ENCODE assay signal across 19 cellular contexts in the genomic region with DNA sequence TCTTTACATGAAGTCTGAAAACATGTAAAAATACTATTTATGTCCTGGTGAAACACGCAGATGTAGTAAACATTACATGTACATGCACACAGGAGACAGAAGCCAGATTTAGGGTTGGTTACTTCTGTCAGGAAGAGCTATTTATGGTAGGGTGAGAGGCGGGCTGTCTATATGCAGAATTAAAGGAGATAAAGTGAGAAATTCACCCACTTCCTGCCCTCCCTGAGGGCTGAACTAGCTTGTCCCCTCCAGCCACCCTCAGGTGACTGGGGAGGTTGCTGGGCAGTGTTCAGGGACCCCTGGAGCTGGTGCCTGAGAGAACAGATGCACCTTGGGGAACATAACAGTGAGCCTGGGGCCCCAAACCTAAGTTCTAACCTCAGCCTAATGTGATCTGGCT. TPM values are rescaled to one million over a fixed set of nuclear protein-coding genes. Genes with fewer than 3 reads are reported as not detected.
DNase-seq lines count a peak whose midpoint lies in the region; ATAC-seq and TF ChIP-seq lines count a peak whose summit lies in the region.
"Had no signal": no experiment of that assay in that cellular context is flagged by ENCODE, and none has a peak within 500 bp of the region (broad histone marks: within the 10 kb centered on the region; RNA-seq: fewer than 3 reads in every experiment).

No MANE protein-coding gene starts in this region.

- TF ChIP-seq CTCF in DOHH2 (IDR thresholded peaks at IDR 0.05; ENCODE audit: low read depth, low read length, poor library complexity, severe bottlenecking) (no peak), osteoblast (IDR thresholded peaks at IDR 0.05; ENCODE audit: extremely low read depth, low read depth, low read length) (no peak)

- H3K4me1 ChIP-seq in DOHH2 (ENCODE audit: control insufficient read depth, low read length) = peaks cover 25% of the 10 kb centered on the region
- peaks cover 7% of the 10 kb centered on the region for H3K4me1 ChIP-seq in osteoblast (ENCODE audit: insufficient read depth, low read length)

- CTCF ChIA-PET in activated CD8-positive, alpha-beta memory T cell treated with anti-CD3 and anti-CD28 coated beads, Interleukin-2, amount 10 ng/mL, durations not matched to agents 7 days and 5 days (lab: Charles Lee) = interaction anchor here (0.8 to 5.1 kb wide), 12 partner anchors 10 to 103 kb away, joined by 3 to 25 read pairs (median 4); a partner anchor contains a TSS

- H3K4me3 ChIP-seq in DOHH2 (ENCODE audit: low read length) (peak overlapping the region; percentile 33), osteoblast (ENCODE audit: insufficient read depth, low read length) (no peak overlapping the region)
- H3K4me3 ChIP-seq: A549 had no signal

- H2AFZ ChIP-seq in osteoblast (ENCODE audit: low read length) = no peak overlapping the region

- no peaks in the 10 kb centered on the region for H3K36me3 Mint-ChIP-seq in activated CD8-positive, alpha-beta memory T cell treated with anti-CD3 and anti-CD28 coated beads, Interleukin-2, amount 10 ng/mL, durations not matched to agents 7 days and 5 days
- no peaks in the 10 kb centered on the region for H3K36me3 Mint-ChIP-seq in activated naive CD8-positive, alpha-beta T cell treated with anti-CD3 and anti-CD28 coated beads, Interleukin-2, amount 50 U/mL, for 24 hours (ENCODE audit: low read depth)

- no peak overlapping the region for H3K27ac Mint-ChIP-seq in activated CD8-positive, alpha-beta memory T cell treated with anti-CD3 and anti-CD28 coated beads, Interleukin-2, amount 10 ng/mL, durations not matched to agents 7 days and 5 days
- peak overlapping the region; percentile 29 for H3K27ac Mint-ChIP-seq in activated naive CD8-positive, alpha-beta T cell treated with anti-CD3 and anti-CD28 coated beads, Interleukin-2, amount 50 U/mL, for 24 hours

- H3K4me2 ChIP-seq in DOHH2 (ENCODE audit: low read length) (peak overlapping the region; percentile 53), osteoblast (ENCODE audit: insufficient read depth, low read length) (no peak overlapping the region)
- H3K4me2 ChIP-seq: A549 had no signal

- ATAC-seq in activated CD8-positive, alpha-beta memory T cell treated with anti-CD3 and anti-CD28 coated beads, Interleukin-2, amount 10 ng/mL, durations not matched to agents 7 days and 5 days = peak; percentile 25
- ATAC-seq in activated naive CD8-positive, alpha-beta T cell treated with anti-CD3 and anti-CD28 coated beads, Interleukin-2, amount 50 U/mL, for 24 hours = no peak
- no peak for ATAC-seq in HG02759 (IDR thresholded peaks at IDR 0.05; ENCODE audit: unreplicated experiment)
- no peak for ATAC-seq in left colon

- H3K4me1 Mint-ChIP-seq in activated CD8-positive, alpha-beta memory T cell treated with anti-CD3 and anti-CD28 coated beads, Interleukin-2, amount 10 ng/mL, durations not matched to agents 7 days and 5 days = peaks cover 45% of the 10 kb centered on the region
- peaks cover 28% of the 10 kb centered on the region for H3K4me1 Mint-ChIP-seq in activated naive CD8-positive, alpha-beta T cell treated with anti-CD3 and anti-CD28 coated beads, Interleukin-2, amount 50 U/mL, for 24 hours

- H3F3A ChIP-seq in DOHH2 (ENCODE audit: control insufficient read depth, insufficient read depth) = peaks cover 4% of the 10 kb centered on the region

- no peak for DNase-seq in activated CD8-positive, alpha-beta memory T cell treated with anti-CD3 and anti-CD28 coated beads, Interleukin-2, amount 10 ng/mL, durations not matched to agents 7 days and 5 days
- DNase-seq in activated CD8-positive, alpha-beta memory T cell treated with anti-CD3 and anti-CD28 coated beads for 24 hours = no peak
- no peak for DNase-seq in activated naive CD8-positive, alpha-beta T cell treated with anti-CD3 and anti-CD28 coated beads, Interleukin-2, amount 50 U/mL, for 24 hours
- DNase-seq in osteoblast (ENCODE audit: insufficient read length, low spot score, missing footprints) = peak; percentile 61
- no peak for DNase-seq in NCI-H1436 treated with DMSO at 0.1 percent for 48 hours (lab: John Stamatoyannopoulos, UW)
- DNase-seq in left colon = no peak
- DNase-seq: COR-L47, GDM1, hypothalamus, left cardiac atrium, NCI-H2227 treated with DMSO at 0.1 percent for 48 hours, WERI-Rb-1 had no signal

- intact Hi-C loops in left colon (cut with DNase I, micrococcal nuclease) = no loop called here

- no peaks in the 10 kb centered on the region for H3K9me2 ChIP-seq in DOHH2 (replicated peaks; ENCODE audit: control insufficient read depth, low read length)

- no peaks in the 10 kb centered on the region for H3K27me3 ChIP-seq in DOHH2 (ENCODE audit: control insufficient read depth, low read length)
- H3K27me3 ChIP-seq in osteoblast (ENCODE audit: insufficient read depth, low read length) = no peaks in the 10 kb centered on the region

- no peak overlapping the region for H3K4me3 Mint-ChIP-seq in activated CD8-positive, alpha-beta memory T cell treated with anti-CD3 and anti-CD28 coated beads, Interleukin-2, amount 10 ng/mL, durations not matched to agents 7 days and 5 days
- H3K4me3 Mint-ChIP-seq in activated naive CD8-positive, alpha-beta T cell treated with anti-CD3 and anti-CD28 coated beads, Interleukin-2, amount 50 U/mL, for 24 hours = no peak overlapping the region

- no peaks in the 10 kb centered on the region for H3K36me3 ChIP-seq in DOHH2 (ENCODE audit: control insufficient read depth, low read length)
- H3K36me3 ChIP-seq in osteoblast (ENCODE audit: insufficient read depth, low read length) = no peaks in the 10 kb centered on the region
- H3K36me3 ChIP-seq: WERI-Rb-1 had no signal

- H3K9me3 ChIP-seq in DOHH2 (ENCODE audit: control insufficient read depth, insufficient read depth, low read length) (no peaks in the 10 kb centered on the region), osteoblast (ENCODE audit: low read depth, low read length) (no peaks in the 10 kb centered on the region)
- H3K9me3 ChIP-seq: A549 had no signal

- H3K79me2 ChIP-seq in DOHH2 (ENCODE audit: control insufficient read depth, low read length) (no peaks in the 10 kb centered on the region), osteoblast (ENCODE audit: insufficient read depth, low read length) (no peaks in the 10 kb centered on the region)

- H4K20me1 ChIP-seq in DOHH2 (ENCODE audit: control insufficient read depth, insufficient read depth, low read depth, low read length) (no peaks in the 10 kb centered on the region), osteoblast (ENCODE audit: insufficient read depth, low read length) (no peaks in the 10 kb centered on the region)

- H3K9me3 Mint-ChIP-seq in activated CD8-positive, alpha-beta memory T cell treated with anti-CD3 and anti-CD28 coated beads, Interleukin-2, amount 10 ng/mL, durations not matched to agents 7 days and 5 days (ENCODE audit: low read depth) = no peaks in the 10 kb centered on the region
- no peaks in the 10 kb centered on the region for H3K9me3 Mint-ChIP-seq in activated naive CD8-positive, alpha-beta T cell treated with anti-CD3 and anti-CD28 coated beads, Interleukin-2, amount 50 U/mL, for 24 hours

- H3K27me3 Mint-ChIP-seq in activated CD8-positive, alpha-beta memory T cell treated with anti-CD3 and anti-CD28 coated beads, Interleukin-2, amount 10 ng/mL, durations not matched to agents 7 days and 5 days = peaks cover 2% of the 10 kb centered on the region
- H3K27me3 Mint-ChIP-seq in activated naive CD8-positive, alpha-beta T cell treated with anti-CD3 and anti-CD28 coated beads, Interleukin-2, amount 50 U/mL, for 24 hours = peaks cover 2% of the 10 kb centered on the region

- H3K27ac ChIP-seq in DOHH2 (ENCODE audit: low read depth, low read length) (no peak overlapping the region), osteoblast (ENCODE audit: low read depth, low read length) (no peak overlapping the region)
- H3K27ac ChIP-seq: A549, WERI-Rb-1 had no signal

RNA-seq across cellular contexts. Expression of a gene that starts 1.1 kb away (rescaled TPM):
- 1 to 10 TPM in 1 of 2 experiments, under 1 TPM in 1; 0.37 to 2.0 TPM for total RNA-seq in activated CD8-positive, alpha-beta memory T cell treated with anti-CD3 and anti-CD28 coated beads, Interleukin-2, amount 10 ng/mL, durations not matched to agents 7 days and 5 days
- total RNA-seq in osteoblast = 1.8 TPM in 2 replicates
- 1 to 10 TPM; 2.0 to 4.0 TPM for total RNA-seq in left colon
- total RNA-seq: astrocyte, dermis blood vessel endothelial cell, fibroblast of lung had no signal

RNA-seq across cellular contexts. Expression of a gene that starts 30.3 kb away (rescaled TPM):
- total RNA-seq in activated CD8-positive, alpha-beta memory T cell treated with anti-CD3 and anti-CD28 coated beads, Interleukin-2, amount 10 ng/mL, durations not matched to agents 7 days and 5 days = 100 to 1,000 TPM; 125 to 167 TPM
- total RNA-seq in osteoblast (183 and 185 TPM in 2 replicates), left colon (100 to 1,000 TPM; 142 to 149 TPM)

RNA-seq across cellular contexts. Expression of a gene that starts 49.8 kb away (rescaled TPM):
- total RNA-seq in activated CD8-positive, alpha-beta memory T cell treated with anti-CD3 and anti-CD28 coated beads, Interleukin-2, amount 10 ng/mL, durations not matched to agents 7 days and 5 days = 10 to 100 TPM; 15.6 to 26.3 TPM
- total RNA-seq in osteoblast (under 0.01 TPM in 2 replicates), left colon (10 to 100 TPM in 1 of 2 donors, 1 to 10 TPM in 1; 5.1 to 13.5 TPM)
- total RNA-seq: astrocyte, dermis blood vessel endothelial cell, fibroblast of lung, pulmonary artery endothelial cell had no signal
